In the genomic region with DNA sequence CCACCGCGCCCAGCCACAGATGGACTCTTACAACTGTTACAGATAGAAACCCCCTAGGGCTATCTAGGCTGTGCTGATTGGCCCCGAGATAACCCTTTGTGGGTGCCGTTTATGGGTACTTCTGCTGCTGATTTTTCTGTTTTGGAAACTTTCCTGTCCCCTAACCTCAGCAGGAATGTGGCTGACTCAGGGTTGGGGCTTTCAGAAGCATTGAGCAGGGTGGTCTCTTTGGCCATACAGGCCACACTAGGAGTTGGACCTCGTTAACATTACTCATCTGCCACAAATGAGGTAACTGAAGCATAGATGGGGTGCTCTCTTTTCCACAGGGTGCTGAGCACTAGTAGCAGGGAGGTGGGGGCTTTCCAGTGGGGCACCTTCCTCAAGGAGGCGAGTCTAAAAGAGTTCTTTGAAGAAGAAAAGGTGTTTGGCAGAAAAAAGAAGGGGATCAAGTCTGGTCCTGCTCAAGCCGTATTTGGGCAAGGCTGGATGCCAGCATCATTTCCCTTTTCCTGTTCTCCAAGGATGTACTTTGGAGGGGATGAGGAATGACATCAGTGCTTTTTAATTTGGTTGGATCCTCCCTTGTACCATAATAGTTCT, we compare ENCODE assay signal across 17 cellular contexts. TPM values are rescaled to one million over a fixed set of nuclear protein-coding genes. Genes with fewer than 3 reads are reported as not detected.
A peak's percentile ranks its signal among the peaks of the same experiment; 100 is the strongest.
DNase-seq lines count a peak whose midpoint lies in the region; ATAC-seq and TF ChIP-seq lines count a peak whose summit lies in the region.
"Had no signal": no experiment of that assay in that cellular context is flagged by ENCODE, and none has a peak within 500 bp of the region (broad histone marks: within the 10 kb centered on the region; RNA-seq: fewer than 3 reads in every experiment).

No MANE protein-coding gene starts in this region.

- H3K36me3 Mint-ChIP-seq in activated T-cell treated with anti-CD3 and anti-CD28 coated beads, Interleukin-2, amount 50 U/mL, for 72 hours (ENCODE audit: insufficient read depth in 2 of 2) = peaks cover 32 to 66% of the 10 kb centered on the region in 2 donors

- POLR2A ChIA-PET in HEK293T (lab: Yijun Ruan, JAX) = no interaction called here

- ATAC-seq in activated T-cell treated with anti-CD3 and anti-CD28 coated beads, Interleukin-2, amount 50 U/mL, for 72 hours (replicated peaks in 1 of 2) = peak; percentile 65 to 70

- no peak for TF ChIP-seq POLR2A in esophagus muscularis mucosa (IDR thresholded peaks at IDR 0.05; ENCODE audit: low read depth)

- no peak for TF ChIP-seq CTCF in esophagus muscularis mucosa (IDR thresholded peaks at IDR 0.05)

- peaks cover 87% of the 10 kb centered on the region for H3K4me1 Mint-ChIP-seq in activated T-cell treated with anti-CD3 and anti-CD28 coated beads, Interleukin-2, amount 50 U/mL, for 72 hours (ENCODE audit: low read depth)

- WGBS in esophagus muscularis mucosa = 82% methylated on average over 6 of the region's 7 CpGs

- no peak overlapping the region for H3K27ac ChIP-seq in esophagus muscularis mucosa (replicated peaks in 1 of 4)
- H3K27ac ChIP-seq: BLaER1, WERI-Rb-1 had no signal

- peak overlapping the region; percentile 94 to 97 for H3K4me3 Mint-ChIP-seq in activated T-cell treated with anti-CD3 and anti-CD28 coated beads, Interleukin-2, amount 50 U/mL, for 72 hours
- H3K4me3 Mint-ChIP-seq: neural crest cell had no signal

- H3K27ac Mint-ChIP-seq in activated T-cell treated with anti-CD3 and anti-CD28 coated beads, Interleukin-2, amount 50 U/mL, for 72 hours = peak overlapping the region; percentile 97

- intact Hi-C loops in esophagus muscularis mucosa (cut with DNase I) = no loop called here

- peaks cover 2 to 12% (median 9%) of the 10 kb centered on the region in 4 donors for H3K4me1 ChIP-seq in esophagus muscularis mucosa

- no peaks in the 10 kb centered on the region for H3K27me3 Mint-ChIP-seq in activated T-cell treated with anti-CD3 and anti-CD28 coated beads, Interleukin-2, amount 50 U/mL, for 72 hours (ENCODE audit: low read depth)

- CTCF ChIA-PET in HEK293T (lab: Yijun Ruan, JAX) = no interaction called here

- no peaks in the 10 kb centered on the region for H3K27me3 ChIP-seq in esophagus muscularis mucosa
- H3K27me3 ChIP-seq: BLaER1, MG63, Peyer's patch had no signal

- peaks cover 74 to 100% (median 94%) of the 10 kb centered on the region in 4 donors for H3K36me3 ChIP-seq in esophagus muscularis mucosa

- DNase-seq in A172 (ENCODE audit: low spot score) (peak; percentile 38), ELR (ENCODE audit: low read depth) (peak; percentile 60), esophagus muscularis mucosa (ENCODE audit: extremely low spot score) (peak; percentile 21), NCI-H2227 treated with DMSO at 0.1 percent for 48 hours (lab: John Stamatoyannopoulos, UW) (no peak), NCI-H2081 (lab: John Stamatoyannopoulos, UW) (no peak), HEK293T (ENCODE audit: extremely low spot score) (no peak), NOMO-1 (lab: John Stamatoyannopoulos, UW; ENCODE audit: unreplicated experiment in 2 of 2) (no peak)
- DNase-seq in activated T-cell treated with anti-CD3 and anti-CD28 coated beads, Interleukin-2, amount 50 U/mL, for 72 hours = peak; percentile 35 to 66
- DNase-seq: effector CD4-positive, alpha-beta T cell; left colon; MG63; NCI-H446; WERI-Rb-1 had no signal

- no peak overlapping the region for H3K4me3 ChIP-seq in esophagus muscularis mucosa
- H3K4me3 ChIP-seq: BLaER1, MG63, Peyer's patch, smooth muscle cell had no signal

- no peaks in the 10 kb centered on the region for H3K9me3 Mint-ChIP-seq in activated T-cell treated with anti-CD3 and anti-CD28 coated beads, Interleukin-2, amount 50 U/mL, for 72 hours
- H3K9me3 Mint-ChIP-seq: neural crest cell had no signal

- TF ChIP-seq EP300 in esophagus muscularis mucosa (IDR thresholded peaks at IDR 0.05) = no peak

- H3K9me3 ChIP-seq in esophagus muscularis mucosa = no peaks in the 10 kb centered on the region
- H3K9me3 ChIP-seq: BLaER1, MG63, Peyer's patch had no signal

TF ChIP-seq in HEK293T, 16 proteins besides CTCF, POLR2A, EP300 and RAD21:
- TF ChIP-seq ARNT (IDR thresholded peaks at IDR 0.05) (no peak), SUZ12 (IDR thresholded peaks at IDR 0.05) (no peak), HDGF (IDR thresholded peaks at IDR 0.05; ENCODE audit: borderline replicate concordance) (no peak), ELF4 (IDR thresholded peaks at IDR 0.05) (no peak), TARDBP (IDR thresholded peaks at IDR 0.05) (no peak), SP1 (IDR thresholded peaks at IDR 0.05) (no peak), ZNF384 (IDR thresholded peaks at IDR 0.05) (no peak), NFRKB (IDR thresholded peaks at IDR 0.05) (no peak)
TF ChIP-seq in HEK293T: peak in this region for 0.

RNA-seq across cellular contexts. Expression of a gene that starts 6.4 kb away (rescaled TPM):
- total RNA-seq in A172 (2014; rRNA removed; shearing (Covaris generic)) = 11.7 and 12.1 TPM in 2 replicates
- total RNA-seq in activated T-cell treated with anti-CD3 and anti-CD28 coated beads, Interleukin-2, amount 50 U/mL, for 72 hours = 10 to 100 TPM; 32.4 to 35.6 TPM
- 10 to 100 TPM; 12.1 to 17.1 (median 14.2) TPM for total RNA-seq in esophagus muscularis mucosa

RNA-seq across cellular contexts. Expression of a gene that starts 25.1 kb away (rescaled TPM):
- not detected in 2 replicates for total RNA-seq in A172 (2014; rRNA removed; shearing (Covaris generic))
- total RNA-seq in activated T-cell treated with anti-CD3 and anti-CD28 coated beads, Interleukin-2, amount 50 U/mL, for 72 hours = 1 to 10 TPM; 2.5 to 4.3 TPM
- under 1 TPM in 2 of 4 donors, not detected in 2; 0.32 to 0.57 TPM for total RNA-seq in esophagus muscularis mucosa
- total RNA-seq: Peyer's patch had no signal

RNA-seq across cellular contexts. Expression of a gene that starts 56.6 kb away (rescaled TPM):
- 1.9 and 3.8 TPM in 2 replicates for total RNA-seq in A172 (2014; rRNA removed; shearing (Covaris generic))
- under 1 TPM in 1 of 2 donors, not detected in 1; 0.36 TPM for total RNA-seq in activated T-cell treated with anti-CD3 and anti-CD28 coated beads, Interleukin-2, amount 50 U/mL, for 72 hours
- 1 to 10 TPM in 3 of 4 donors, under 1 TPM in 1; 0.91 to 4.6 (median 2.3) TPM for total RNA-seq in esophagus muscularis mucosa
- total RNA-seq: neural crest cell, smooth muscle cell had no signal

Comparison
In these comparisons a context has a peak if more than half of its experiments do, and no peak if none do; other contexts are left out.
1. DNase-seq: peak in A172 (single experiment), ELR (single experiment), activated T-cell treated with anti-CD3 and anti-CD28 coated beads, Interleukin-2, amount 50 U/mL, for 72 hours (2 of 2) and esophagus muscularis mucosa (single experiment); none in NCI-H2227 treated with DMSO at 0.1 percent for 48 hours (single experiment), NCI-H2081 (0 of 2), HEK293T (single experiment) and NOMO-1 (0 of 2).